8 cellular contexts compared by ENCODE assay signal in genomic region chr1:36223996-36224536, GRCh38. TPM values are rescaled to one million over a fixed set of nuclear protein-coding genes. Genes with fewer than 3 reads are reported as not detected.
DNase-seq lines count a peak whose midpoint lies in the region; ATAC-seq and TF ChIP-seq lines count a peak whose summit lies in the region.

TSS of gene THRAP3 (plus strand) at chr1:36224443. CDS start at chr1:36282564, 58,121 bp downstream.

- H3K79me2 ChIP-seq in SK-N-SH (ENCODE audit: insufficient read depth) = peaks cover 47% of the 10 kb centered on the region

- H3K4me1 ChIP-seq in SK-N-SH (ENCODE audit: control insufficient read depth in 1 of 2, insufficient read depth in 2 of 2, low read depth in 1 of 2, low read length in 1 of 2) (peaks cover 8 to 9% of the 10 kb centered on the region in 2 experiments; a peak in 2 of 4 replicates), gastroesophageal sphincter (peaks cover 4 to 54% (median 22%) of the 10 kb centered on the region in 3 donors)

- POLR2A ChIA-PET in SK-N-SH (lab: Yijun Ruan, JAX) = interaction anchor here (0.7 to 1.6 kb wide), 6 partner anchors 36 to 130 kb away, joined by 3 to 5 read pairs (median 3); partner anchors contain the start of genes MAP7D1 and TRAPPC3

- no peak for TF ChIP-seq RAD21 in SK-N-SH (IDR thresholded peaks at IDR 0.05; ENCODE audit: low read length)

- no peaks in the 10 kb centered on the region for H3K9me2 ChIP-seq in SK-N-SH

- WGBS in SK-N-SH (ENCODE audit: low lambda C conversion rate) = 1% methylated on average over 16 of the region's 45 CpGs
- 0% methylated on average over 1 of the region's 45 CpGs; no CpG with 5 or more reads in 1 of the 2 donors for WGBS in gastroesophageal sphincter (ENCODE audit: low coverage in 1 of 2), 2 donors

- peak within 1 kb of the TSS; percentile 83 for H3K4me2 ChIP-seq in SK-N-SH

- H3K27me3 ChIP-seq in SK-N-SH (ENCODE audit: insufficient read depth) (no peaks in the 10 kb centered on the region), gastroesophageal sphincter (no peaks in the 10 kb centered on the region)

- H3K27ac ChIP-seq in SK-N-SH (ENCODE audit: low read depth in 2 of 2, low read length in 1 of 2) = peak within 1 kb of the TSS; percentile 91 to 97
- peak within 1 kb of the TSS; percentile 95 to 100 (median 97) for H3K27ac ChIP-seq in gastroesophageal sphincter

- ATAC-seq in HG02571 (IDR thresholded peaks at IDR 0.05; ENCODE audit: unreplicated experiment) (peak; percentile 88), gastroesophageal sphincter (peak; percentile 98)

- H3F3A ChIP-seq in SK-N-SH (replicated peaks; ENCODE audit: insufficient read depth) = peaks cover 13% of the 10 kb centered on the region

- DNase-seq in GM04504 (ENCODE audit: low read depth) (peak; percentile 99), NCI-H1048 (lab: John Stamatoyannopoulos, UW) (peak; percentile 99), SK-N-SH (peak; percentile 97), non-pigmented ciliary epithelial cell (ENCODE audit: low read depth) (peak; percentile 95), superior temporal gyrus (ENCODE audit: extremely low spot score) (peak; percentile 99)
- DNase-seq in activated naive CD4-positive, alpha-beta T cell treated with anti-CD3 and anti-CD28 coated beads, Interleukin-2, amount 50 U/mL, for 16 hours = peak; percentile 99

- no peak for TF ChIP-seq CTCF in SK-N-SH (IDR thresholded peaks at IDR 0.05)
- TF ChIP-seq CTCF in gastroesophageal sphincter (IDR thresholded peaks at IDR 0.05) = no peak

- CTCF ChIA-PET in SK-N-SH (lab: Yijun Ruan, JAX) = interaction anchor here (0.6 to 2.4 kb wide), 10 partner anchors 9 to 78 kb away, joined by 3 to 12 read pairs (median 4); partner anchors contain the start of genes MAP7D1 and TRAPPC3

- no peaks in the 10 kb centered on the region for H3K9me3 ChIP-seq in SK-N-SH
- H3K9me3 ChIP-seq in gastroesophageal sphincter = no peaks in the 10 kb centered on the region

- peak within 1 kb of the TSS; percentile 90 for H2AFZ ChIP-seq in SK-N-SH (ENCODE audit: low read depth)

- peaks cover 43% of the 10 kb centered on the region for H4K20me1 ChIP-seq in SK-N-SH (ENCODE audit: insufficient read depth)

- H3K4me3 ChIP-seq in SK-N-SH (ENCODE audit: low read depth in 2 of 2, low read length in 1 of 2) (peak within 1 kb of the TSS; percentile 69 to 77), gastroesophageal sphincter (peak within 1 kb of the TSS; percentile 59 to 85)

- TF ChIP-seq EP300 in SK-N-SH (IDR thresholded peaks at IDR 0.05; ENCODE audit: borderline replicate concordance in 1 of 2, low read depth in 1 of 2, low read length in 1 of 2) (peak; percentile 8 to 38; a peak in 1 of 4 replicates), gastroesophageal sphincter (IDR thresholded peaks at IDR 0.05) (peak; percentile 18)

- H3K9ac ChIP-seq in SK-N-SH = peak within 1 kb of the TSS; percentile 91

- H3K36me3 ChIP-seq in SK-N-SH (replicated peaks in 1 of 2; ENCODE audit: control insufficient read depth in 1 of 2, insufficient read depth in 2 of 2, low read length in 1 of 2) (peaks cover 0 to 31% of the 10 kb centered on the region in 2 experiments), gastroesophageal sphincter (peaks cover 0 to 24% of the 10 kb centered on the region in 2 donors)

- peak; percentile 93 to 95 for TF ChIP-seq POLR2A in gastroesophageal sphincter (IDR thresholded peaks at IDR 0.05)

TF ChIP-seq in SK-N-SH, 30 proteins besides CTCF, POLR2A, EP300 and RAD21:
- TF ChIP-seq CHD2 (IDR thresholded peaks at IDR 0.05; ENCODE audit: low read length, partially characterized antibody) (peak; percentile 94), EZH2phosphoT487 (IDR thresholded peaks at IDR 0.05; ENCODE audit: borderline replicate concordance, low read depth) (no peak), NRF1 (IDR thresholded peaks at IDR 0.05; ENCODE audit: low read depth, low read length) (no peak), FOXJ3 (CRISPR knock-in tag; IDR thresholded peaks at IDR 0.05) (0 out of 2 replicates have a peak, but pooled peaks have one; percentile 37), TAF1 (IDR thresholded peaks at IDR 0.05; ENCODE audit: borderline replicate concordance, low read depth, low read length) (peak; percentile 70), NFIC (IDR thresholded peaks at IDR 0.05; ENCODE audit: borderline replicate concordance) (no peak), GABPA (IDR thresholded peaks at IDR 0.05; ENCODE audit: low read depth) (peak; percentile 64), YY1 (IDR thresholded peaks at IDR 0.05; ENCODE audit: low read depth) (peak; percentile 71; the same call in 1 of the 2 replicates), MEF2A (IDR thresholded peaks at IDR 0.05; ENCODE audit: borderline replicate concordance, low read depth) (no peak), POLR2AphosphoS5 (IDR thresholded peaks at IDR 0.05; ENCODE audit: low read depth, low read length) (peak; percentile 90), TCF12 (IDR thresholded peaks at IDR 0.05) (peak; percentile 47; the same call in 1 of the 2 replicates), MXI1 (IDR thresholded peaks at IDR 0.05; ENCODE audit: low read depth, low read length) (no peak; the same call in 1 of the 2 replicates), USF2 (IDR thresholded peaks at IDR 0.05; ENCODE audit: borderline replicate concordance, low read depth, low read length) (peak; percentile 92), SIN3A (IDR thresholded peaks at IDR 0.05; ENCODE audit: borderline replicate concordance, low read depth, low read length) (peak; percentile 48; the same call in 1 of the 2 replicates), USF1 (IDR thresholded peaks at IDR 0.05; ENCODE audit: borderline replicate concordance, low read depth) (peak; percentile 99), RFX5 (IDR thresholded peaks at IDR 0.05; ENCODE audit: low read length) (no peak)
- TF ChIP-seq, protein P1, sequence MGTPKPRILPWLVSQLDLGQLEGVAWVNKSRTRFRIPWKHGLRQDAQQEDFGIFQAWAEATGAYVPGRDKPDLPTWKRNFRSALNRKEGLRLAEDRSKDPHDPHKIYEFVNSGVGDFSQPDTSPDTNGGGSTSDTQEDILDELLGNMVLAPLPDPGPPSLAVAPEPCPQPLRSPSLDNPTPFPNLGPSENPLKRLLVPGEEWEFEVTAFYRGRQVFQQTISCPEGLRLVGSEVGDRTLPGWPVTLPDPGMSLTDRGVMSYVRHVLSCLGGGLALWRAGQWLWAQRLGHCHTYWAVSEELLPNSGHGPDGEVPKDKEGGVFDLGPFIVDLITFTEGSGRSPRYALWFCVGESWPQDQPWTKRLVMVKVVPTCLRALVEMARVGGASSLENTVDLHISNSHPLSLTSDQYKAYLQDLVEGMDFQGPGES (IDR thresholded peaks at IDR 0.05; ENCODE audit: low read depth, low read length) = no peak
- TF ChIP-seq, protein P2, sequence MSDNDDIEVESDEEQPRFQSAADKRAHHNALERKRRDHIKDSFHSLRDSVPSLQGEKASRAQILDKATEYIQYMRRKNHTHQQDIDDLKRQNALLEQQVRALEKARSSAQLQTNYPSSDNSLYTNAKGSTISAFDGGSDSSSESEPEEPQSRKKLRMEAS (IDR thresholded peaks at IDR 0.05; ENCODE audit: low read depth) = 0 out of 2 replicates have a peak, but pooled peaks have one; percentile 24

RNA-seq across cellular contexts. Expression of gene THRAP3, which starts in this region (rescaled TPM):
- polyA plus RNA-seq in SK-N-SH (2012; rRNA removed) = 33.7 and 46.1 TPM in 2 replicates
- 34.8 and 38.8 TPM in 2 replicates for polyA plus RNA-seq in SK-N-SH (2012; cell fraction: cytosol; rRNA removed)
- polyA plus RNA-seq in SK-N-SH (2012; cell fraction: nucleus; rRNA removed) = 18.0 and 38.3 TPM in 2 replicates
- total RNA-seq in gastroesophageal sphincter = 100 to 1,000 TPM; 100 to 123 (median 114) TPM

Comparison
In these comparisons a context has a peak if more than half of its experiments do, and no peak if none do; other contexts are left out.
1. Peak in every context shown above with its lines: DNase-seq, ATAC-seq, H3K4me3 ChIP-seq and H3K27ac ChIP-seq.